17 cellular contexts compared by ENCODE assay signal in the genomic region with DNA sequence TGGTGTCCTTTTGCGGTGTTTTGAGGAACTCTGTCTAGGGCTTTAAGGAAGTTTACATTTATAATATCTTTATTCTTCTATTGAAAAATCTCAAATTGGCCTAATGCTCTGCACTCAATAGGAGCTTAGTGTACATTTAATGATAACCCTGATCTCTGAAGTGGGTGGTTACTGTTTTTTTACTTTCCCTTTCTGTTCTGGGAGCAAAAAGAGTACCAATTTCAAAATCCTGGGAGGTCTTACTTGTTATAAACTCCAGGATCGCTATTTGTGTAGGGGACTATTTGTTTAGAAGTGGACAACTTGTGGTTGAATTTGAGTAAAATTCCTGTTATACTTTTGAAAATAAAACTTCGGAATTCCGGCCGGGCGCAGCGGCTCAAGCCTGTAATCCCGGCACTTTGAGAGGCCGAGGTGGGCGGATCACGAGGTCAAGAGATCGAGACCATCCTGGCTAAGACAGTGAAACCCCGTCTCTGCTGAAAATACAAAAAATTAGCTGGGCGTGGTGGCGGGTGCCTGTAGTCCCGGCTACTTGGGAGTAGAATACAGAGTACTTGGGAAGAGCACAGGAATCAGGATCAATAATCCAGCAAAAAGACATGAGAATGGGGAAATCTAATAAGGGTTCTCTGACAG. TPM values are rescaled to one million over a fixed set of nuclear protein-coding genes. Genes with fewer than 3 reads are reported as not detected.
DNase-seq lines count a peak whose midpoint lies in the region; ATAC-seq and TF ChIP-seq lines count a peak whose summit lies in the region.
"Had no signal": no experiment of that assay in that cellular context is flagged by ENCODE, and none has a peak within 500 bp of the region (broad histone marks: within the 10 kb centered on the region; RNA-seq: fewer than 3 reads in every experiment).

No MANE protein-coding gene starts in this region.

- H3K27me3 ChIP-seq in right lobe of liver (no peaks in the 10 kb centered on the region), ascending aorta (no peaks in the 10 kb centered on the region)
- H3K27me3 ChIP-seq: gastrocnemius medialis, Peyer's patch had no signal

- 44% methylated on average over 13 of the region's 16 CpGs for WGBS in right lobe of liver (ENCODE audit: insufficient coverage, low coverage, low lambda C conversion rate, missing lambda C conversion rate)

- DNase-seq in activated naive CD4-positive, alpha-beta T cell treated with anti-CD3 and anti-CD28 coated beads, Interleukin-2, amount 50 U/mL, for 16 hours: no peak
- no peak for DNase-seq in activated CD8-positive, alpha-beta T cell treated with anti-CD3 and anti-CD28 coated beads for 36 hours
- DNase-seq in right lobe of liver (no peak), ascending aorta (ENCODE audit: low spot score in 2 of 2) (no peak), 8988T (no peak), cardiac septum (ENCODE audit: low spot score) (no peak)
- DNase-seq: activated CD4-positive, alpha-beta T cell treated with anti-CD3 and anti-CD28 coated beads for 4 hours; DMS79 treated with DMSO at 0.1 percent for 48 hours; gastrocnemius medialis; NCI-H2081 treated with DMSO at 0.1 percent for 48 hours; NCI-H748 treated with DMSO at 0.1 percent for 48 hours; Peyer's patch had no signal

- peaks cover 43% of the 10 kb centered on the region for H3K4me1 Mint-ChIP-seq in activated naive CD4-positive, alpha-beta T cell treated with anti-CD3 and anti-CD28 coated beads, Interleukin-2, amount 50 U/mL, for 24 hours
- peaks cover 22% of the 10 kb centered on the region for H3K4me1 Mint-ChIP-seq in activated CD8-positive, alpha-beta T cell treated with anti-CD3 and anti-CD28 coated beads for 36 hours (ENCODE audit: low read depth)

- peak overlapping the region; percentile 84 for H3K4me3 Mint-ChIP-seq in activated naive CD4-positive, alpha-beta T cell treated with anti-CD3 and anti-CD28 coated beads, Interleukin-2, amount 50 U/mL, for 24 hours
- H3K4me3 Mint-ChIP-seq in activated CD8-positive, alpha-beta T cell treated with anti-CD3 and anti-CD28 coated beads for 36 hours: peak overlapping the region; percentile 75

- TF ChIP-seq CTCF in activated CD8-positive, alpha-beta T cell treated with anti-CD3 and anti-CD28 coated beads for 36 hours (IDR thresholded peaks at IDR 0.05): no peak
- TF ChIP-seq CTCF in right lobe of liver (IDR thresholded peaks at IDR 0.05) (no peak), ascending aorta (IDR thresholded peaks at IDR 0.05) (no peak)

- H3K27ac Mint-ChIP-seq in activated naive CD4-positive, alpha-beta T cell treated with anti-CD3 and anti-CD28 coated beads, Interleukin-2, amount 50 U/mL, for 24 hours: peak overlapping the region; percentile 90
- peak overlapping the region; percentile 84 for H3K27ac Mint-ChIP-seq in activated CD8-positive, alpha-beta T cell treated with anti-CD3 and anti-CD28 coated beads for 36 hours

- intact Hi-C loops in activated CD8-positive, alpha-beta T cell treated with anti-CD3 and anti-CD28 coated beads for 36 hours (cut with micrococcal nuclease): loop anchor here (2.0 to 5.0 kb wide), 2 partner anchors 45 to 248 kb away; no protein-coding TSS in a partner anchor
- intact Hi-C loops in right lobe of liver (cut with DNase I) (no loop called here), ascending aorta (cut with DNase I) (no loop called here), cardiac septum (cut with DNase I) (no loop called here)

- H3K27me3 Mint-ChIP-seq in activated naive CD4-positive, alpha-beta T cell treated with anti-CD3 and anti-CD28 coated beads, Interleukin-2, amount 50 U/mL, for 24 hours: no peaks in the 10 kb centered on the region
- no peaks in the 10 kb centered on the region for H3K27me3 Mint-ChIP-seq in activated CD8-positive, alpha-beta T cell treated with anti-CD3 and anti-CD28 coated beads for 36 hours

- H3K4me3 ChIP-seq in right lobe of liver (peak overlapping the region; percentile 39 to 60 (median 58)), ascending aorta (no peak overlapping the region)
- H3K4me3 ChIP-seq: gastrocnemius medialis had no signal

- H3K27ac ChIP-seq in right lobe of liver (peak overlapping the region; percentile 80 to 95 (median 88)), ascending aorta (no peak overlapping the region)
- H3K27ac ChIP-seq: gastrocnemius medialis had no signal

- H3K9me3 ChIP-seq in right lobe of liver (no peaks in the 10 kb centered on the region), ascending aorta (no peaks in the 10 kb centered on the region)
- H3K9me3 ChIP-seq: gastrocnemius medialis, Peyer's patch had no signal

- POLR2A ChIA-PET in activated CD8-positive, alpha-beta T cell treated with anti-CD3 and anti-CD28 coated beads for 36 hours (lab: Charles Lee): interaction anchor here (1.1 kb wide), 2 partner anchors 11 to 33 kb away, joined by 3 read pairs; no protein-coding TSS in a partner anchor

- CTCF ChIA-PET in activated CD8-positive, alpha-beta T cell treated with anti-CD3 and anti-CD28 coated beads for 36 hours (lab: Charles Lee): interaction anchor here (0.6 to 3.6 kb wide), 9 partner anchors 8 to 410 kb away, joined by 3 to 13 read pairs (median 4); no protein-coding TSS in a partner anchor

- peaks cover 0 to 29% (median 10%) of the 10 kb centered on the region in 4 donors for H3K36me3 ChIP-seq in right lobe of liver
- no peaks in the 10 kb centered on the region for H3K36me3 ChIP-seq in ascending aorta
- H3K36me3 ChIP-seq: gastrocnemius medialis, Peyer's patch had no signal

- peak; percentile 57 for ATAC-seq in activated CD8-positive, alpha-beta T cell treated with anti-CD3 and anti-CD28 coated beads for 36 hours
- ATAC-seq in right lobe of liver (peak; percentile 12 to 32 (median 22)), GM21381 (IDR thresholded peaks at IDR 0.05; ENCODE audit: unreplicated experiment) (no peak)
- ATAC-seq: gastrocnemius medialis had no signal

- H3K4me1 ChIP-seq in right lobe of liver (peaks cover 0 to 49% (median 19%) of the 10 kb centered on the region in 4 donors), ascending aorta (peaks cover 0 to 2% of the 10 kb centered on the region in 2 donors)

- no peaks in the 10 kb centered on the region for H3K36me3 Mint-ChIP-seq in activated naive CD4-positive, alpha-beta T cell treated with anti-CD3 and anti-CD28 coated beads, Interleukin-2, amount 50 U/mL, for 24 hours
- no peaks in the 10 kb centered on the region for H3K36me3 Mint-ChIP-seq in activated CD8-positive, alpha-beta T cell treated with anti-CD3 and anti-CD28 coated beads for 36 hours (ENCODE audit: low read depth)

- H3K9me3 Mint-ChIP-seq in activated naive CD4-positive, alpha-beta T cell treated with anti-CD3 and anti-CD28 coated beads, Interleukin-2, amount 50 U/mL, for 24 hours: no peaks in the 10 kb centered on the region
- no peaks in the 10 kb centered on the region for H3K9me3 Mint-ChIP-seq in activated CD8-positive, alpha-beta T cell treated with anti-CD3 and anti-CD28 coated beads for 36 hours

- no peak for TF ChIP-seq POLR2A in right lobe of liver (IDR thresholded peaks at IDR 0.05)

RNA-seq across cellular contexts. Expression of a gene that starts 1.1 kb away (rescaled TPM):
- 1 to 10 TPM; 2.1 to 2.2 TPM for total RNA-seq in activated CD8-positive, alpha-beta T cell treated with anti-CD3 and anti-CD28 coated beads for 36 hours
- total RNA-seq in right lobe of liver: 100 to 1,000 TPM; 156 to 328 (median 226) TPM
- not detected for total RNA-seq in ascending aorta
- total RNA-seq in cardiac septum: 0.24 TPM
- total RNA-seq: M059J, osteoblast, skeletal muscle tissue had no signal

RNA-seq across cellular contexts. Expression of a gene that starts 14.3 kb away (rescaled TPM):
- total RNA-seq in activated CD8-positive, alpha-beta T cell treated with anti-CD3 and anti-CD28 coated beads for 36 hours: not detected
- total RNA-seq in right lobe of liver: 1,000 to 10,000 TPM in 3 of 6 experiments, 100 to 1,000 TPM in 3; 746 to 1,325 (median 959) TPM
- total RNA-seq in ascending aorta: not detected
- not detected for total RNA-seq in cardiac septum
- total RNA-seq: osteoblast had no signal

RNA-seq across cellular contexts. Expression of a gene that starts 36.7 kb away (rescaled TPM):
- 1 to 10 TPM; 3.5 to 4.3 TPM for total RNA-seq in activated CD8-positive, alpha-beta T cell treated with anti-CD3 and anti-CD28 coated beads for 36 hours
- 1 to 10 TPM; 2.9 to 6.1 (median 5.1) TPM for total RNA-seq in right lobe of liver
- total RNA-seq in ascending aorta: 1.2 TPM
- 49.9 TPM for total RNA-seq in cardiac septum

RNA-seq across cellular contexts. Expression of a gene that starts 38.7 kb away (rescaled TPM):
- total RNA-seq in activated CD8-positive, alpha-beta T cell treated with anti-CD3 and anti-CD28 coated beads for 36 hours: 1 to 10 TPM; 7.4 to 7.5 TPM
- total RNA-seq in right lobe of liver (1 to 10 TPM; 3.0 to 4.8 (median 3.5) TPM), ascending aorta (4.0 TPM), cardiac septum (7.2 TPM)

RNA-seq across cellular contexts. Expression of a gene that starts 57.2 kb away (rescaled TPM):
- total RNA-seq in activated CD8-positive, alpha-beta T cell treated with anti-CD3 and anti-CD28 coated beads for 36 hours: under 1 TPM; 0.07 to 0.13 TPM
- total RNA-seq in right lobe of liver: under 1 TPM; 0.27 to 0.68 (median 0.37) TPM
- total RNA-seq in ascending aorta: not detected
- total RNA-seq in cardiac septum: 0.70 TPM
- total RNA-seq: M059J, osteoblast, skeletal muscle tissue had no signal

Comparison
In these comparisons a context has a peak if more than half of its experiments do, and no peak if none do; other contexts are left out.
1. H3K27ac ChIP-seq: peak in right lobe of liver (3 of 3); none in ascending aorta (0 of 2).
2. H3K4me3 ChIP-seq: peak in right lobe of liver (3 of 3); none in ascending aorta (0 of 2).
3. RNA of a gene that starts 1.1 kb away (total RNA-seq): 156 to 328 TPM in right lobe of liver; 2.1 to 2.2 TPM in activated CD8-positive, alpha-beta T cell treated with anti-CD3 and anti-CD28 coated beads for 36 hours, 0.24 TPM in cardiac septum (single experiment) and not detected in ascending aorta (single experiment); every median in the first group is over 10 times any median in the second.
4. RNA of a gene that starts 14.3 kb away (total RNA-seq): 746 to 1,325 TPM in right lobe of liver; not detected in cardiac septum (single experiment), not detected in activated CD8-positive, alpha-beta T cell treated with anti-CD3 and anti-CD28 coated beads for 36 hours and not detected in ascending aorta (single experiment); every median in the first group is over 100 times any median in the second.